8 cellular contexts compared by ENCODE assay signal in genomic region chr14:54488646-54489317, GRCh38. TPM values are rescaled to one million over a fixed set of nuclear protein-coding genes. Genes with fewer than 3 reads are reported as not detected.
DNase-seq lines count a peak whose midpoint lies in the region; ATAC-seq and TF ChIP-seq lines count a peak whose summit lies in the region.

Gene GMFB, minus strand, starts transcription at chr14:54488980. Its CDS starts 53 bp downstream, at chr14:54488927.

- H3K4me3 Mint-ChIP-seq in activated CD8-positive, alpha-beta memory T cell treated with anti-CD3 and anti-CD28 coated beads, Interleukin-2, amount 10 ng/mL, durations not matched to agents 7 days and 5 days, result peak within 1 kb of the TSS; percentile 80
- peak within 1 kb of the TSS; percentile 81 for H3K4me3 Mint-ChIP-seq in endodermal cell

- H3K4me1 ChIP-seq in HUES48 (ENCODE audit: control insufficient read depth, insufficient read depth, low read length) (peaks cover 22% of the 10 kb centered on the region), NT2/D1 (ENCODE audit: insufficient read depth, insufficient read length) (peaks cover 2% of the 10 kb centered on the region), endodermal cell (ENCODE audit: control insufficient read depth, insufficient read depth, low read length) (peaks cover 15% of the 10 kb centered on the region), mesodermal cell (ENCODE audit: control insufficient read depth, insufficient read depth, low read length, poor library complexity, severe bottlenecking) (peaks cover 7% of the 10 kb centered on the region)

- peak; percentile 65 for TF ChIP-seq CTCF in endodermal cell (conservative IDR thresholded peaks at IDR 0.05)

- H3K36me3 Mint-ChIP-seq in activated CD8-positive, alpha-beta memory T cell treated with anti-CD3 and anti-CD28 coated beads, Interleukin-2, amount 10 ng/mL, durations not matched to agents 7 days and 5 days, result peaks cover 12% of the 10 kb centered on the region
- H3K36me3 Mint-ChIP-seq in endodermal cell (ENCODE audit: low read depth), result peaks cover 9% of the 10 kb centered on the region

- H3K27ac ChIP-seq in HUES48 (ENCODE audit: low read depth, low read length) (peak within 1 kb of the TSS; percentile 97), endodermal cell (ENCODE audit: low read depth, low read length) (peak within 1 kb of the TSS; percentile 86), mesodermal cell (ENCODE audit: low read depth, low read length, severe bottlenecking) (peak within 1 kb of the TSS; percentile 90)

- peaks cover 2% of the 10 kb centered on the region; the same call in 1 of the 2 replicates for H3K36me3 ChIP-seq in HUES48 (ENCODE audit: control insufficient read depth, insufficient read depth, low read length)
- H3K36me3 ChIP-seq in NT2/D1 (ENCODE audit: insufficient read depth, insufficient read length, low read length), result peaks cover under 1% of the 10 kb centered on the region
- peaks cover 5% of the 10 kb centered on the region for H3K36me3 ChIP-seq in endodermal cell (ENCODE audit: control insufficient read depth, insufficient read depth, low read length)
- peaks cover 8% of the 10 kb centered on the region for H3K36me3 ChIP-seq in mesodermal cell (ENCODE audit: control insufficient read depth, insufficient read depth, low read length)

- H3K9ac ChIP-seq in HUES48 (ENCODE audit: low read depth, low read length) (peak within 1 kb of the TSS; percentile 90), NT2/D1 (ENCODE audit: insufficient read length, low read depth) (peak within 1 kb of the TSS; percentile 92), endodermal cell (ENCODE audit: extremely low read depth, low read length, poor library complexity, severe bottlenecking) (peak within 1 kb of the TSS; percentile 84)

- H3K4me3 ChIP-seq in HUES48 (ENCODE audit: low read depth, low read length) (peak within 1 kb of the TSS; percentile 98), NT2/D1 (ENCODE audit: insufficient read length, low read depth) (peak within 1 kb of the TSS; percentile 85), endodermal cell (ENCODE audit: low read length) (peak within 1 kb of the TSS; percentile 89), mesodermal cell (ENCODE audit: extremely low read depth, insufficient read depth, low read length, poor library complexity, severe bottlenecking) (peak within 1 kb of the TSS; percentile 83)

- DNase-seq in D341Med (ENCODE audit: low spot score), result peak; percentile 94
- DNase-seq in NT2/D1 (ENCODE audit: low read depth, low spot score), result peak; percentile 71
- peak; percentile 91 for DNase-seq in activated CD8-positive, alpha-beta memory T cell treated with anti-CD3 and anti-CD28 coated beads, Interleukin-2, amount 10 ng/mL, durations not matched to agents 7 days and 5 days
- peak; percentile 94 for DNase-seq in endodermal cell
- DNase-seq in stimulated activated CD8-positive, alpha-beta memory T cell treated with anti-CD3 and anti-CD28 coated beads, Interleukin-15, amount 100 ng/mL, for 4 hours (ENCODE audit: low read depth in 2 of 2), result peak; percentile 71 to 74

- H3K27me3 ChIP-seq in HUES48 (ENCODE audit: control insufficient read depth, insufficient read depth, low read length) (no peaks in the 10 kb centered on the region), NT2/D1 (ENCODE audit: insufficient read depth, insufficient read length) (no peaks in the 10 kb centered on the region), endodermal cell (ENCODE audit: control insufficient read depth, insufficient read depth, low read length, poor library complexity, severe bottlenecking) (no peaks in the 10 kb centered on the region)

- ATAC-seq in GM21390 (IDR thresholded peaks at IDR 0.05; ENCODE audit: unreplicated experiment), result peak; percentile 88
- ATAC-seq in activated CD8-positive, alpha-beta memory T cell treated with anti-CD3 and anti-CD28 coated beads, Interleukin-2, amount 10 ng/mL, durations not matched to agents 7 days and 5 days, result peak; percentile 97

- H3K27ac Mint-ChIP-seq in activated CD8-positive, alpha-beta memory T cell treated with anti-CD3 and anti-CD28 coated beads, Interleukin-2, amount 10 ng/mL, durations not matched to agents 7 days and 5 days, result peak within 1 kb of the TSS; percentile 92
- peak within 1 kb of the TSS; percentile 96 for H3K27ac Mint-ChIP-seq in endodermal cell

- CTCF ChIA-PET in activated CD8-positive, alpha-beta memory T cell treated with anti-CD3 and anti-CD28 coated beads, Interleukin-2, amount 10 ng/mL, durations not matched to agents 7 days and 5 days (lab: Charles Lee), result interaction anchor here (0.7 to 1.9 kb wide), 7 partner anchors 21 to 286 kb away, joined by 3 to 8 read pairs (median 4); partner anchors contain the start of genes CDKN3 and CGRRF1

- H3K9me3 ChIP-seq in HUES48 (ENCODE audit: control insufficient read depth, insufficient read depth, low read length) (no peaks in the 10 kb centered on the region), NT2/D1 (ENCODE audit: insufficient read depth, low read length) (no peaks in the 10 kb centered on the region), endodermal cell (ENCODE audit: control insufficient read depth, low read length) (no peaks in the 10 kb centered on the region), mesodermal cell (ENCODE audit: control insufficient read depth, low read length) (no peaks in the 10 kb centered on the region)

- H3K9me3 Mint-ChIP-seq in activated CD8-positive, alpha-beta memory T cell treated with anti-CD3 and anti-CD28 coated beads, Interleukin-2, amount 10 ng/mL, durations not matched to agents 7 days and 5 days (ENCODE audit: low read depth), result no peaks in the 10 kb centered on the region
- H3K9me3 Mint-ChIP-seq in endodermal cell, result no peaks in the 10 kb centered on the region

- H3K27me3 Mint-ChIP-seq in activated CD8-positive, alpha-beta memory T cell treated with anti-CD3 and anti-CD28 coated beads, Interleukin-2, amount 10 ng/mL, durations not matched to agents 7 days and 5 days, result no peaks in the 10 kb centered on the region
- H3K27me3 Mint-ChIP-seq in endodermal cell (ENCODE audit: insufficient read depth), result no peaks in the 10 kb centered on the region

- H3K4me1 Mint-ChIP-seq in activated CD8-positive, alpha-beta memory T cell treated with anti-CD3 and anti-CD28 coated beads, Interleukin-2, amount 10 ng/mL, durations not matched to agents 7 days and 5 days, result peaks cover 53% of the 10 kb centered on the region
- H3K4me1 Mint-ChIP-seq in endodermal cell, result peaks cover 49% of the 10 kb centered on the region

- WGBS in endodermal cell (ENCODE audit: insufficient coverage in 1 of 2, insufficient read length in 1 of 2), 2 experiments, result 0% methylated on average over 26 to 51 of the region's 51 CpGs
- WGBS in mesodermal cell (ENCODE audit: insufficient coverage in 2 of 2), 2 experiments, result 0% methylated on average over 19 to 39 of the region's 51 CpGs

RNA-seq across cellular contexts. Expression of gene GMFB, which starts in this region (rescaled TPM):
- 10 to 100 TPM; 29.7 to 31.2 TPM for total RNA-seq in activated CD8-positive, alpha-beta memory T cell treated with anti-CD3 and anti-CD28 coated beads, Interleukin-2, amount 10 ng/mL, durations not matched to agents 7 days and 5 days
- 10 to 100 TPM; 86.2 to 96.5 TPM for total RNA-seq in endodermal cell
- polyA plus RNA-seq in endodermal cell (2013, experiment 1 of 2), result 75.0 TPM
- 72.1 TPM for polyA plus RNA-seq in endodermal cell (2013, experiment 2 of 2)
- polyA plus RNA-seq in mesodermal cell (2013, experiment 1 of 2), result 55.8 TPM
- polyA plus RNA-seq in mesodermal cell (2013, experiment 2 of 2), result 64.6 TPM

Comparison
In these comparisons a context has a peak if more than half of its experiments do, and no peak if none do; other contexts are left out.
1. Peak in every context shown above with its lines: DNase-seq, ATAC-seq, H3K4me3 ChIP-seq and H3K27ac ChIP-seq.